In the genomic region with DNA sequence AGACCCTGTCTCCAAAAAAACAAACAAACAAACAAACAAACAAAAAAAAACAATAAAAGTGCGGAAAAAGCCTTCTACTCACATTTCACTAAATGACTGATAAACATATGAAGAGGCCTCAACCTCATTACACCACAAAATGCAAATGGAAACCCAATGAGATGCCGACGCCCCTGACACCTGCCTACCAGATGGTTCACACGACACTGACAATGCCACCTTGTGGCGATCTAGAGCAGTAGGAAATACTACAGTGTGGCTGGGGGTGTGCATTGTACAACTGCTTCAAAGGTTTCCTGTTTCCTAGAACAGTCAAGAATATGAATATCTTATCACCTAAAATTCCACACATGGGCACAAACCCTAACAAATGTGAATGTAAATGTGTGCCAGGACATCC, we compare ENCODE assay signal across 8 cellular contexts. TPM values are rescaled to one million over a fixed set of nuclear protein-coding genes. Genes with fewer than 3 reads are reported as not detected.
DNase-seq lines count a peak whose midpoint lies in the region; ATAC-seq and TF ChIP-seq lines count a peak whose summit lies in the region.

No MANE protein-coding gene starts in this region.

- no peak overlapping the region for H3K27ac ChIP-seq in right lobe of liver

- peaks cover 17% of the 10 kb centered on the region for H3K4me1 Mint-ChIP-seq in activated T-cell treated with anti-CD3 and anti-CD28 coated beads, Interleukin-2, amount 50 U/mL, for 4 hours (ENCODE audit: low read depth)
- H3K4me1 Mint-ChIP-seq in activated T-helper 2 cell treated with anti-CD3 and anti-CD28 coated beads, Interferon-gamma antibody, Interleukin-2, Interleukin-4, amounts not matched to agents 10 μg/mL and 5 μg/mL and 100 μg/mL, durations not matched to agents 14 hours and 24 hours and 36 hours (ENCODE audit: low read depth), result peaks cover 13% of the 10 kb centered on the region

- TF ChIP-seq CTCF in AG04449 (IDR thresholded peaks at IDR 0.05; ENCODE audit: insufficient read depth, low read length, missing control alignments) (peak; percentile 23), GM10266 (IDR thresholded peaks at IDR 0.05; ENCODE audit: control insufficient read depth, insufficient read depth, low read depth, missing control alignments) (peak; percentile 40), right lobe of liver (IDR thresholded peaks at IDR 0.05) (peak; percentile 33 to 56 (median 42))

- ATAC-seq in activated T-cell treated with anti-CD3 and anti-CD28 coated beads, Interleukin-2, amount 50 U/mL, for 4 hours, result peak; percentile 79 to 82
- ATAC-seq in right lobe of liver (peak; percentile 21 to 60 (median 35)), HG03097 (IDR thresholded peaks at IDR 0.05; ENCODE audit: low FRiP score, unreplicated experiment) (no peak)

- H3K27me3 ChIP-seq in right lobe of liver, result no peaks in the 10 kb centered on the region

- H3K4me3 Mint-ChIP-seq in activated T-cell treated with anti-CD3 and anti-CD28 coated beads, Interleukin-2, amount 50 U/mL, for 4 hours, result no peak overlapping the region
- H3K4me3 Mint-ChIP-seq in activated T-helper 2 cell treated with anti-CD3 and anti-CD28 coated beads, Interferon-gamma antibody, Interleukin-2, Interleukin-4, amounts not matched to agents 10 μg/mL and 5 μg/mL and 100 μg/mL, durations not matched to agents 14 hours and 24 hours and 36 hours (ENCODE audit: low read depth), result no peak overlapping the region

- H3K4me1 ChIP-seq in right lobe of liver, result peaks cover 0 to 38% (median 8%) of the 10 kb centered on the region in 4 donors

- CTCF ChIA-PET in AG04449 (lab: Yijun Ruan, JAX), result no interaction called here

- no peak for DNase-seq in AG04449 (ENCODE audit: low read depth, low spot score)
- DNase-seq in GM10266 (ENCODE audit: extremely low spot score), result peak; percentile 38
- DNase-seq in NCI-H2227 treated with DMSO at 0.1 percent for 48 hours (lab: John Stamatoyannopoulos, UW), result peak; percentile 77
- DNase-seq in activated T-cell treated with anti-CD3 and anti-CD28 coated beads, Interleukin-2, amount 50 U/mL, for 4 hours, result no peak
- DNase-seq in right lobe of liver, result no peak
- no peak for DNase-seq in activated T-helper 2 cell treated with anti-CD3 and anti-CD28 coated beads, Interferon-gamma antibody, Interleukin-2, Interleukin-4, amounts not matched to agents 10 μg/mL and 5 μg/mL and 100 μg/mL, durations not matched to agents 14 hours and 24 hours and 36 hours (ENCODE audit: low spot score)
- DNase-seq in NK-92 treated with Interleukin-12 subunit alpha and Interleukin-12 subunit beta, amount 100 ng/mL, for 24 hours (lab: John Stamatoyannopoulos, UW), result no peak

- 26% methylated on average over 5 of the region's 5 CpGs for WGBS in right lobe of liver (ENCODE audit: insufficient coverage, low coverage, low lambda C conversion rate, missing lambda C conversion rate)

- no peak for TF ChIP-seq POLR2A in right lobe of liver (IDR thresholded peaks at IDR 0.05)

- H3K36me3 Mint-ChIP-seq in activated T-cell treated with anti-CD3 and anti-CD28 coated beads, Interleukin-2, amount 50 U/mL, for 4 hours (ENCODE audit: insufficient read depth), result no peaks in the 10 kb centered on the region
- H3K36me3 Mint-ChIP-seq in activated T-helper 2 cell treated with anti-CD3 and anti-CD28 coated beads, Interferon-gamma antibody, Interleukin-2, Interleukin-4, amounts not matched to agents 10 μg/mL and 5 μg/mL and 100 μg/mL, durations not matched to agents 14 hours and 24 hours and 36 hours (ENCODE audit: low read depth), result no peaks in the 10 kb centered on the region

- no peaks in the 10 kb centered on the region for H3K9me3 ChIP-seq in right lobe of liver

- peaks cover 7% of the 10 kb centered on the region for H3K27me3 Mint-ChIP-seq in activated T-cell treated with anti-CD3 and anti-CD28 coated beads, Interleukin-2, amount 50 U/mL, for 4 hours (ENCODE audit: low read depth)
- H3K27me3 Mint-ChIP-seq in activated T-helper 2 cell treated with anti-CD3 and anti-CD28 coated beads, Interferon-gamma antibody, Interleukin-2, Interleukin-4, amounts not matched to agents 10 μg/mL and 5 μg/mL and 100 μg/mL, durations not matched to agents 14 hours and 24 hours and 36 hours (ENCODE audit: low read depth), result no peaks in the 10 kb centered on the region

- POLR2A ChIA-PET in AG04449 (lab: Yijun Ruan, JAX), result no interaction called here

- intact Hi-C loops in right lobe of liver (cut with DNase I), result no loop called here
- intact Hi-C loops in activated T-helper 2 cell treated with anti-CD3 and anti-CD28 coated beads, Interferon-gamma antibody, Interleukin-2, Interleukin-4, amounts not matched to agents 10 μg/mL and 5 μg/mL and 100 μg/mL, durations not matched to agents 14 hours and 24 hours and 36 hours (cut with micrococcal nuclease), result no loop called here

- no peaks in the 10 kb centered on the region for H3K36me3 ChIP-seq in right lobe of liver

- H3K27ac Mint-ChIP-seq in activated T-helper 2 cell treated with anti-CD3 and anti-CD28 coated beads, Interferon-gamma antibody, Interleukin-2, Interleukin-4, amounts not matched to agents 10 μg/mL and 5 μg/mL and 100 μg/mL, durations not matched to agents 14 hours and 24 hours and 36 hours, result no peak overlapping the region

- no peaks in the 10 kb centered on the region for H3K9me3 Mint-ChIP-seq in activated T-cell treated with anti-CD3 and anti-CD28 coated beads, Interleukin-2, amount 50 U/mL, for 4 hours
- H3K9me3 Mint-ChIP-seq in activated T-helper 2 cell treated with anti-CD3 and anti-CD28 coated beads, Interferon-gamma antibody, Interleukin-2, Interleukin-4, amounts not matched to agents 10 μg/mL and 5 μg/mL and 100 μg/mL, durations not matched to agents 14 hours and 24 hours and 36 hours, result peaks cover 9% of the 10 kb centered on the region

- no peak overlapping the region for H3K4me3 ChIP-seq in AG04449 (ENCODE audit: low read depth, low read length)
- no peak overlapping the region for H3K4me3 ChIP-seq in right lobe of liver

RNA-seq across cellular contexts. Expression of a gene that starts 14.0 kb away (rescaled TPM):
- total RNA-seq in activated T-cell treated with anti-CD3 and anti-CD28 coated beads, Interleukin-2, amount 50 U/mL, for 4 hours, result under 1 TPM in 2 of 3 donors, not detected in 1; 0.32 to 0.65 TPM
- total RNA-seq in right lobe of liver, result under 1 TPM; 0.20 to 0.68 (median 0.39) TPM
- total RNA-seq in activated T-helper 2 cell treated with anti-CD3 and anti-CD28 coated beads, Interferon-gamma antibody, Interleukin-2, Interleukin-4, amounts not matched to agents 10 μg/mL and 5 μg/mL and 100 μg/mL, durations not matched to agents 14 hours and 24 hours and 36 hours, result 0.14 and 0.30 TPM in 2 replicates

RNA-seq across cellular contexts. Expression of a gene that starts 14.6 kb away (rescaled TPM):
- 10 to 100 TPM; 10.8 to 11.9 (median 11.2) TPM for total RNA-seq in activated T-cell treated with anti-CD3 and anti-CD28 coated beads, Interleukin-2, amount 50 U/mL, for 4 hours
- total RNA-seq in right lobe of liver, result 10 to 100 TPM in 3 of 6 experiments, 1 to 10 TPM in 3; 7.3 to 14.5 (median 10.1) TPM
- 14.1 and 14.7 TPM in 2 replicates for total RNA-seq in activated T-helper 2 cell treated with anti-CD3 and anti-CD28 coated beads, Interferon-gamma antibody, Interleukin-2, Interleukin-4, amounts not matched to agents 10 μg/mL and 5 μg/mL and 100 μg/mL, durations not matched to agents 14 hours and 24 hours and 36 hours

Comparison
In these comparisons a context has a peak if more than half of its experiments do, and no peak if none do; other contexts are left out.
1. DNase-seq: peak in GM10266 (single experiment) and NCI-H2227 treated with DMSO at 0.1 percent for 48 hours (single experiment); none in AG04449 (single experiment), activated T-cell treated with anti-CD3 and anti-CD28 coated beads, Interleukin-2, amount 50 U/mL, for 4 hours (single experiment), right lobe of liver (0 of 3), activated T-helper 2 cell treated with anti-CD3 and anti-CD28 coated beads, Interferon-gamma antibody, Interleukin-2, Interleukin-4, amounts not matched to agents 10 μg/mL and 5 μg/mL and 100 μg/mL, durations not matched to agents 14 hours and 24 hours and 36 hours (single experiment) and NK-92 treated with Interleukin-12 subunit alpha and Interleukin-12 subunit beta, amount 100 ng/mL, for 24 hours (single experiment).
2. Peak in every context shown above with its lines, with median percentiles within 50 percentile points of each other: CTCF ChIP-seq.